20 cellular contexts compared by ENCODE assay signal in the genomic region with DNA sequence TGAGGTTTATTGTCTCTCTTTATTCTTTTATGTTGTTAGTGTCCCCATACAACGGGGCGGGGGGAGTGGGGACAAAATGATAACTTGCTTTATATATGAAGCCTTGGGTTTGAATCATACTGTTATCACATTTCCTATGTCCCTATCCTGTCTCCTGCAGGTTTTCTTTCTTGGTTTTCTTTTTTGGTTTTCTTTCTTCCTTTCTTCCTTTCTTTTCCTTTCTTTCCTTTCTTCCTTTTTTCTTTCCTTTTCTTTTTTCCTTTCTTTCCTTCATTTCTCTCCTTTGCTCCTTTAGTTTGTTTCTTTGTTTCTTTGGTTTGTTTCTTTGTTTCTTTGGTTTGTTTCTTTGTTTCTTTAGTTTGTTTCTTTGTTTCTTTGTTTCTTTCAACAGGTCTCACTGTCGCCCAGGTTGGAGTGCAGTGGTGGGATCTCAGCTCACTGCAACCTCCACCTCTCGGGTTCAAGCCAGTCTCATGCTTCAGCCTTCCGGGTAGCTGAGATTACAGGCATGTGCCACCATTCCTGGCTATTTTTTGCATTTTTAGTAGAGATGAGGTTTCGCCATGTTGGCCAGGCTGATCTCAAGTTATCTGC. TPM values are rescaled to one million over a fixed set of nuclear protein-coding genes. Genes with fewer than 3 reads are reported as not detected.
DNase-seq lines count a peak whose midpoint lies in the region; ATAC-seq and TF ChIP-seq lines count a peak whose summit lies in the region.
"Had no signal": no experiment of that assay in that cellular context is flagged by ENCODE, and none has a peak within 500 bp of the region (broad histone marks: within the 10 kb centered on the region; RNA-seq: fewer than 3 reads in every experiment).

No MANE protein-coding gene starts in this region.

- ATAC-seq in DND-41 (ENCODE audit: insufficient read depth, low read depth) (no peak), HG03521 (IDR thresholded peaks at IDR 0.05; ENCODE audit: unreplicated experiment) (no peak), HG02973 (IDR thresholded peaks at IDR 0.05; ENCODE audit: unreplicated experiment) (no peak)
- no peak for ATAC-seq in natural killer cell treated with Interleukin-12 subunit alpha and Interleukin-12 subunit beta and Interleukin-15 and Interleukin-18, amount 100 ng/mL, for 72 hours
- ATAC-seq: left lung, Right ventricle myocardium inferior had no signal

- peak overlapping the region; percentile 42 for H3K27ac Mint-ChIP-seq in T-helper 2 cell treated with Interferon-gamma antibody and Interleukin-4, amounts not matched to agents 5 μg/mL and 100 μg/mL, for 36 hours
- H3K27ac Mint-ChIP-seq in activated naive CD8-positive, alpha-beta T cell = peak overlapping the region; percentile 70
- peak overlapping the region; percentile 9 to 82 for H3K27ac Mint-ChIP-seq in natural killer cell treated with Interleukin-12 subunit alpha and Interleukin-12 subunit beta and Interleukin-15 and Interleukin-18, amount 100 ng/mL, for 72 hours

- H3K9ac ChIP-seq in DND-41 (ENCODE audit: low read depth, low read length) = no peak overlapping the region

- peaks cover 63% of the 10 kb centered on the region for H4K20me1 ChIP-seq in DND-41 (ENCODE audit: insufficient read depth, low read length)

- H3K36me3 ChIP-seq in DND-41 (ENCODE audit: insufficient read depth, low read length) = peaks cover 11% of the 10 kb centered on the region
- H3K36me3 ChIP-seq: esophagus muscularis mucosa, left lung, prostate gland, thoracic aorta had no signal

- no peak for DNase-seq in T-helper 2 cell treated with Interferon-gamma antibody and Interleukin-4, amounts not matched to agents 5 μg/mL and 100 μg/mL, for 36 hours (ENCODE audit: low spot score)
- DNase-seq in T-helper 2 cell (no peak), DND-41 (no peak), SKM-1 treated with dmso at 0.1 percent for 144 hours (lab: John Stamatoyannopoulos, UW; ENCODE audit: unreplicated experiment) (no peak)
- DNase-seq in natural killer cell treated with Interleukin-12 subunit alpha and Interleukin-12 subunit beta and Interleukin-15 and Interleukin-18, amount 100 ng/mL, for 72 hours (ENCODE audit: low spot score) = no peak
- DNase-seq: activated CD4-positive, CD25-positive, alpha-beta regulatory T cell; activated CD8-positive, alpha-beta memory T cell treated with anti-CD3 and anti-CD28 coated beads, Interleukin-2, amount 50 U/mL, for 48 hours; dorsolateral prefrontal cortex; H7; left lung; NCI-H187 treated with DMSO at 0.1 percent for 48 hours; NCI-H446 had no signal

- no peaks in the 10 kb centered on the region for H3K9me3 ChIP-seq in DND-41 (ENCODE audit: insufficient read depth, low read length, severe bottlenecking)
- H3K9me3 ChIP-seq: esophagus muscularis mucosa, left lung, prostate gland, thoracic aorta had no signal

- no peak overlapping the region for H3K4me3 Mint-ChIP-seq in T-helper 2 cell treated with Interferon-gamma antibody and Interleukin-4, amounts not matched to agents 5 μg/mL and 100 μg/mL, for 36 hours
- no peak overlapping the region for H3K4me3 Mint-ChIP-seq in activated naive CD8-positive, alpha-beta T cell
- peak overlapping the region; percentile 81 for H3K4me3 Mint-ChIP-seq in natural killer cell treated with Interleukin-12 subunit alpha and Interleukin-12 subunit beta and Interleukin-15 and Interleukin-18, amount 100 ng/mL, for 72 hours

- H3K79me2 ChIP-seq in DND-41 (ENCODE audit: insufficient read depth, low read length) = peaks cover 95% of the 10 kb centered on the region

- no peaks in the 10 kb centered on the region for H3K27me3 Mint-ChIP-seq in T-helper 2 cell treated with Interferon-gamma antibody and Interleukin-4, amounts not matched to agents 5 μg/mL and 100 μg/mL, for 36 hours (ENCODE audit: low read depth)
- H3K27me3 Mint-ChIP-seq in activated naive CD8-positive, alpha-beta T cell = no peaks in the 10 kb centered on the region
- no peaks in the 10 kb centered on the region for H3K27me3 Mint-ChIP-seq in natural killer cell treated with Interleukin-12 subunit alpha and Interleukin-12 subunit beta and Interleukin-15 and Interleukin-18, amount 100 ng/mL, for 72 hours

- no peaks in the 10 kb centered on the region for H3K9me3 Mint-ChIP-seq in T-helper 2 cell treated with Interferon-gamma antibody and Interleukin-4, amounts not matched to agents 5 μg/mL and 100 μg/mL, for 36 hours
- no peaks in the 10 kb centered on the region for H3K9me3 Mint-ChIP-seq in activated naive CD8-positive, alpha-beta T cell (ENCODE audit: low read depth)
- no peaks in the 10 kb centered on the region for H3K9me3 Mint-ChIP-seq in natural killer cell treated with Interleukin-12 subunit alpha and Interleukin-12 subunit beta and Interleukin-15 and Interleukin-18, amount 100 ng/mL, for 72 hours

- TF ChIP-seq CTCF in DND-41 (IDR thresholded peaks at IDR 0.05; ENCODE audit: borderline replicate concordance, extremely low read depth, low read length, poor library complexity, severe bottlenecking) = no peak

- H3K36me3 Mint-ChIP-seq in T-helper 2 cell treated with Interferon-gamma antibody and Interleukin-4, amounts not matched to agents 5 μg/mL and 100 μg/mL, for 36 hours (ENCODE audit: low read depth) = peaks cover 3% of the 10 kb centered on the region
- H3K36me3 Mint-ChIP-seq in activated naive CD8-positive, alpha-beta T cell = no peaks in the 10 kb centered on the region
- H3K36me3 Mint-ChIP-seq in natural killer cell treated with Interleukin-12 subunit alpha and Interleukin-12 subunit beta and Interleukin-15 and Interleukin-18, amount 100 ng/mL, for 72 hours = no peaks in the 10 kb centered on the region

- H2AFZ ChIP-seq in DND-41 (ENCODE audit: low read depth, low read length) = no peak overlapping the region

- H3K4me3 ChIP-seq in DND-41 (ENCODE audit: low read depth in 1 of 2, low read length in 2 of 2) = no peak overlapping the region
- H3K4me3 ChIP-seq: dorsolateral prefrontal cortex, esophagus muscularis mucosa, left lung, prostate gland, thoracic aorta had no signal

- H3K4me2 ChIP-seq in DND-41 (ENCODE audit: insufficient read depth, low read length) = peak overlapping the region; percentile 81

- no peaks in the 10 kb centered on the region for H3K27me3 ChIP-seq in DND-41 (ENCODE audit: insufficient read depth, low read length, poor library complexity)
- H3K27me3 ChIP-seq: esophagus muscularis mucosa, left lung had no signal

- peaks cover 61% of the 10 kb centered on the region for H3K4me1 ChIP-seq in DND-41 (ENCODE audit: insufficient read depth, low read length)
- H3K4me1 ChIP-seq: prostate gland had no signal

- H3K4me1 Mint-ChIP-seq in T-helper 2 cell treated with Interferon-gamma antibody and Interleukin-4, amounts not matched to agents 5 μg/mL and 100 μg/mL, for 36 hours (ENCODE audit: low read depth) = peaks cover 45% of the 10 kb centered on the region
- peaks cover 67% of the 10 kb centered on the region for H3K4me1 Mint-ChIP-seq in activated naive CD8-positive, alpha-beta T cell (ENCODE audit: low read depth)
- H3K4me1 Mint-ChIP-seq in natural killer cell treated with Interleukin-12 subunit alpha and Interleukin-12 subunit beta and Interleukin-15 and Interleukin-18, amount 100 ng/mL, for 72 hours (ENCODE audit: low read depth in 2 of 2) = peaks cover 33 to 53% of the 10 kb centered on the region in 2 donors

- no peak overlapping the region for H3K27ac ChIP-seq in DND-41 (ENCODE audit: low read length)
- H3K27ac ChIP-seq: 22Rv1, dorsolateral prefrontal cortex, esophagus muscularis mucosa, left lung, prostate gland, thoracic aorta had no signal

RNA-seq across cellular contexts. Expression of gene FMR1, which starts 4.8 kb away (rescaled TPM):
- total RNA-seq in natural killer cell treated with Interleukin-12 subunit alpha and Interleukin-12 subunit beta and Interleukin-15 and Interleukin-18, amount 100 ng/mL, for 72 hours = 10 to 100 TPM; 51.5 to 59.7 TPM
